1 cellular context compared by ENCODE assay signal in the genomic region with DNA sequence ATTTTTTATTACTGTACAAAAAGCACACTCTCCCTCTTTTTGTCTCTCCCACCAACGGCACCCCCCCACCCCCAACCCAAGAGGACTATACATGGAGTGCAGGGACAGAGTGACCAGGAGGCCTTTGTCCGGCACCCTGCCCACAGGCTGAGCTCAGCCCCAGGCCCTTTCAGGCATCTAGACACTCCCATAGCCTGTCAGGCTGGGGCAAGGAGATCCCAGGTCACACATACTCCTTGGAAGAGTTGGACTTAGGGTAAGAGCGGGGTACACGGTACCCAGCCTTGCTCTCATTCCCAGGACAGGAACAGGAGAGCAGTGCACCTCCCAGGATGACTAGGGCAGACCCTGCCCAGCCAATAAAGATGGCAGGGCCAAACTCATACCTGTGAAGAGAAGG.
TF ChIP-seq lines count a peak whose summit lies in the region.

No MANE protein-coding gene starts in this region.

TF ChIP-seq in IMR-90, 13 proteins besides CTCF, POLR2A, EP300 and RAD21:
- TF ChIP-seq, protein P1, sequence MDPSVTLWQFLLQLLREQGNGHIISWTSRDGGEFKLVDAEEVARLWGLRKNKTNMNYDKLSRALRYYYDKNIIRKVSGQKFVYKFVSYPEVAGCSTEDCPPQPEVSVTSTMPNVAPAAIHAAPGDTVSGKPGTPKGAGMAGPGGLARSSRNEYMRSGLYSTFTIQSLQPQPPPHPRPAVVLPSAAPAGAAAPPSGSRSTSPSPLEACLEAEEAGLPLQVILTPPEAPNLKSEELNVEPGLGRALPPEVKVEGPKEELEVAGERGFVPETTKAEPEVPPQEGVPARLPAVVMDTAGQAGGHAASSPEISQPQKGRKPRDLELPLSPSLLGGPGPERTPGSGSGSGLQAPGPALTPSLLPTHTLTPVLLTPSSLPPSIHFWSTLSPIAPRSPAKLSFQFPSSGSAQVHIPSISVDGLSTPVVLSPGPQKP (IDR thresholded peaks at IDR 0.05; ENCODE audit: borderline replicate concordance, low read depth, low read length) = no peak
- TF ChIP-seq MAZ (IDR thresholded peaks at IDR 0.05; ENCODE audit: borderline replicate concordance, low read depth, low read length) = no peak
- TF ChIP-seq RCOR1 (IDR thresholded peaks at IDR 0.05; ENCODE audit: insufficient replicate concordance, low read length) = no peak
- TF ChIP-seq FOS (IDR thresholded peaks at IDR 0.05; ENCODE audit: low read depth, low read length) = no peak
- no peak for TF ChIP-seq MAFK (IDR thresholded peaks at IDR 0.05; ENCODE audit: low read depth, low read length)
- TF ChIP-seq CEBPB (IDR thresholded peaks at IDR 0.05; ENCODE audit: low read depth, low read length) = no peak
- TF ChIP-seq NFE2L2 (IDR thresholded peaks at IDR 0.05; ENCODE audit: low read depth, low read length) = no peak
- no peak for TF ChIP-seq MXI1 (IDR thresholded peaks at IDR 0.05; ENCODE audit: borderline replicate concordance, low read depth, low read length)
- no peak for TF ChIP-seq RFX5 (IDR thresholded peaks at IDR 0.05; ENCODE audit: low read depth, low read length)
- TF ChIP-seq SMC3 (IDR thresholded peaks at IDR 0.05; ENCODE audit: low read depth, low read length) = no peak
- TF ChIP-seq BHLHE40 (IDR thresholded peaks at IDR 0.05; ENCODE audit: low read depth, low read length) = no peak
- no peak for TF ChIP-seq CHD1 (IDR thresholded peaks at IDR 0.05; ENCODE audit: low read depth, low read length)
- TF ChIP-seq, protein P2, sequence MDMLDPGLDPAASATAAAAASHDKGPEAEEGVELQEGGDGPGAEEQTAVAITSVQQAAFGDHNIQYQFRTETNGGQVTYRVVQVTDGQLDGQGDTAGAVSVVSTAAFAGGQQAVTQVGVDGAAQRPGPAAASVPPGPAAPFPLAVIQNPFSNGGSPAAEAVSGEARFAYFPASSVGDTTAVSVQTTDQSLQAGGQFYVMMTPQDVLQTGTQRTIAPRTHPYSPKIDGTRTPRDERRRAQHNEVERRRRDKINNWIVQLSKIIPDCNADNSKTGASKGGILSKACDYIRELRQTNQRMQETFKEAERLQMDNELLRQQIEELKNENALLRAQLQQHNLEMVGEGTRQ (IDR thresholded peaks at IDR 0.05; ENCODE audit: low read depth, low read length) = no peak
